Comparison of ENCODE assay signal across 2 cellular contexts in the genomic region with DNA sequence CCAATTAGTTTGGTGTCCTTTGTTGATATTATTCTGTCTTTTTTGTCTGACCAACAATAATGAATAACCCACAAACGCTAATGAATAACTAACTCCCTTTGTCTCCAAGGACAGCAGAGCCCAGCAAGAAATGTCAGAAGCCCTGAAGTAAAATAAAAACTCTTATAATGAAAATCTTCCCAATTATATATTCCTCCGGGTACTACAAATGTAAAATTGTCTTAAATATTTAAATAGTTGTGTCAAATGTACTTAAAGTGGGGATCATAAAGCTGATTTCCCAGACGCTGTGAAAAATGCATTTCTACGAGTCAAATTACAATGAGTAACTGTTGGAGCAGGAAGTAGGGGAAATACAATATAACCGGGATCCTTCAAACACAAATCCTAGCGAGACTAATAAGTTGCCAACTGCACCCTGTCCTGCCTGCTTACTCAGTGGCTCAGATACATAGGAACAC.
TF ChIP-seq lines count a peak whose summit lies in the region.

No MANE protein-coding gene starts in this region.

TF ChIP-seq in A549, 52 proteins besides CTCF, POLR2A, EP300 and RAD21 (continued from another document):
- TF ChIP-seq, protein P1, sequence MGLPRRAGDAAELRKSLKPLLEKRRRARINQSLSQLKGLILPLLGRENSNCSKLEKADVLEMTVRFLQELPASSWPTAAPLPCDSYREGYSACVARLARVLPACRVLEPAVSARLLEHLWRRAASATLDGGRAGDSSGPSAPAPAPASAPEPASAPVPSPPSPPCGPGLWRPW (IDR thresholded peaks at IDR 0.05): no peak
- TF ChIP-seq BHLHE40 (IDR thresholded peaks at IDR 0.05; ENCODE audit: low read depth, low read length): no peak
- no peak for TF ChIP-seq FOXS1 (CRISPR knock-in tag; IDR thresholded peaks at IDR 0.05)
- no peak for TF ChIP-seq HOXB13 (CRISPR knock-in tag; IDR thresholded peaks at IDR 0.05; ENCODE audit: low read depth)
- no peak for TF ChIP-seq KDM5A (IDR thresholded peaks at IDR 0.05)
- TF ChIP-seq CHD2 (IDR thresholded peaks at IDR 0.05; ENCODE audit: low read length, partially characterized antibody): no peak
- TF ChIP-seq ZNF302 (CRISPR knock-in tag; IDR thresholded peaks at IDR 0.05): no peak
- TF ChIP-seq, protein P2, sequence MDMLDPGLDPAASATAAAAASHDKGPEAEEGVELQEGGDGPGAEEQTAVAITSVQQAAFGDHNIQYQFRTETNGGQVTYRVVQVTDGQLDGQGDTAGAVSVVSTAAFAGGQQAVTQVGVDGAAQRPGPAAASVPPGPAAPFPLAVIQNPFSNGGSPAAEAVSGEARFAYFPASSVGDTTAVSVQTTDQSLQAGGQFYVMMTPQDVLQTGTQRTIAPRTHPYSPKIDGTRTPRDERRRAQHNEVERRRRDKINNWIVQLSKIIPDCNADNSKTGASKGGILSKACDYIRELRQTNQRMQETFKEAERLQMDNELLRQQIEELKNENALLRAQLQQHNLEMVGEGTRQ (IDR thresholded peaks at IDR 0.05): no peak
- TF ChIP-seq, protein P3, sequence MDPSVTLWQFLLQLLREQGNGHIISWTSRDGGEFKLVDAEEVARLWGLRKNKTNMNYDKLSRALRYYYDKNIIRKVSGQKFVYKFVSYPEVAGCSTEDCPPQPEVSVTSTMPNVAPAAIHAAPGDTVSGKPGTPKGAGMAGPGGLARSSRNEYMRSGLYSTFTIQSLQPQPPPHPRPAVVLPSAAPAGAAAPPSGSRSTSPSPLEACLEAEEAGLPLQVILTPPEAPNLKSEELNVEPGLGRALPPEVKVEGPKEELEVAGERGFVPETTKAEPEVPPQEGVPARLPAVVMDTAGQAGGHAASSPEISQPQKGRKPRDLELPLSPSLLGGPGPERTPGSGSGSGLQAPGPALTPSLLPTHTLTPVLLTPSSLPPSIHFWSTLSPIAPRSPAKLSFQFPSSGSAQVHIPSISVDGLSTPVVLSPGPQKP (IDR thresholded peaks at IDR 0.05; ENCODE audit: low read depth, low read length): no peak
TF ChIP-seq in A549: peak in this region for 0.

TF ChIP-seq in IMR-90, 13 proteins besides CTCF, POLR2A, EP300 and RAD21 (continued from another document):
- TF ChIP-seq CHD1 (IDR thresholded peaks at IDR 0.05; ENCODE audit: low read depth, low read length): no peak
- TF ChIP-seq, protein P2 (IDR thresholded peaks at IDR 0.05; ENCODE audit: low read depth, low read length): no peak
- no peak for TF ChIP-seq MAFK (IDR thresholded peaks at IDR 0.05; ENCODE audit: low read depth, low read length)
- TF ChIP-seq, protein P3 (IDR thresholded peaks at IDR 0.05; ENCODE audit: borderline replicate concordance, low read depth, low read length): no peak
